1 cellular context compared by ENCODE assay signal in genomic region chr19:4624301-4624700, GRCh38.
TF ChIP-seq lines count a peak whose summit lies in the region.

No MANE protein-coding gene starts in this region.

TF ChIP-seq in H1, 55 proteins besides CTCF, POLR2A, EP300 and RAD21:
- TF ChIP-seq FOSL1 (IDR thresholded peaks at IDR 0.05; ENCODE audit: insufficient read depth, low read depth, low read length) (no peak), KDM4A (IDR thresholded peaks at IDR 0.05; ENCODE audit: low read depth, low read length, severe bottlenecking) (no peak), HDAC6 (IDR thresholded peaks at IDR 0.05; ENCODE audit: low read depth, low read length) (no peak), KDM1A (IDR thresholded peaks at IDR 0.05; ENCODE audit: borderline replicate concordance, low read length) (no peak), CTBP2 (IDR thresholded peaks at IDR 0.05; ENCODE audit: borderline replicate concordance, insufficient read depth, insufficient read length, low read length) (no peak), SP2 (IDR thresholded peaks at IDR 0.05; ENCODE audit: low read length) (no peak), JUN (IDR thresholded peaks at IDR 0.05; ENCODE audit: low read depth, low read length) (no peak), RNF2 (IDR thresholded peaks at IDR 0.05; ENCODE audit: borderline replicate concordance, low read depth, low read length, missing control alignments, poor library complexity, severe bottlenecking) (no peak), CBX5 (IDR thresholded peaks at IDR 0.05; ENCODE audit: low read depth, low read length) (no peak)
- TF ChIP-seq, protein P1, sequence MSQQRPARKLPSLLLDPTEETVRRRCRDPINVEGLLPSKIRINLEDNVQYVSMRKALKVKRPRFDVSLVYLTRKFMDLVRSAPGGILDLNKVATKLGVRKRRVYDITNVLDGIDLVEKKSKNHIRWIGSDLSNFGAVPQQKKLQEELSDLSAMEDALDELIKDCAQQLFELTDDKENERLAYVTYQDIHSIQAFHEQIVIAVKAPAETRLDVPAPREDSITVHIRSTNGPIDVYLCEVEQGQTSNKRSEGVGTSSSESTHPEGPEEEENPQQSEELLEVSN (IDR thresholded peaks at IDR 0.05) = no peak
- TF ChIP-seq, protein P2, sequence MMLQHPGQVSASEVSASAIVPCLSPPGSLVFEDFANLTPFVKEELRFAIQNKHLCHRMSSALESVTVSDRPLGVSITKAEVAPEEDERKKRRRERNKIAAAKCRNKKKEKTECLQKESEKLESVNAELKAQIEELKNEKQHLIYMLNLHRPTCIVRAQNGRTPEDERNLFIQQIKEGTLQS (IDR thresholded peaks at IDR 0.05; ENCODE audit: insufficient read depth, low read depth, low read length) = no peak
